In genomic region chr2:46769809-46770208, GRCh38 we compare ENCODE assay signal across 14 cellular contexts.
DNase-seq lines count a peak whose midpoint lies in the region; ATAC-seq and TF ChIP-seq lines count a peak whose summit lies in the region.
"Had no signal": no experiment of that assay in that cellular context is flagged by ENCODE, and none has a peak within 500 bp of the region (broad histone marks: within the 10 kb centered on the region; RNA-seq: fewer than 3 reads in every experiment).

No MANE protein-coding gene starts in this region.

- H3K9me3 ChIP-seq in right lobe of liver = no peaks in the 10 kb centered on the region
- no peaks in the 10 kb centered on the region for H3K9me3 ChIP-seq in uterus
- no peaks in the 10 kb centered on the region for H3K9me3 ChIP-seq in T-helper 17 cell (ENCODE audit: control insufficient read depth, low read length, poor library complexity, severe bottlenecking)
- H3K9me3 ChIP-seq: SJSA1 had no signal

- H3K4me3 ChIP-seq in LNCaP clone FGC (ENCODE audit: low read depth, low read length) (no peak overlapping the region), right lobe of liver (no peak overlapping the region), uterus (no peak overlapping the region)
- H3K4me3 ChIP-seq: SJSA1 had no signal

- POLR2A ChIA-PET in WTC11 (lab: Charles Lee) = no interaction called here
- POLR2A ChIA-PET in activated CD4-positive, alpha-beta T cell treated with anti-CD3 and anti-CD28 coated beads, Interleukin-2, amount 10 ng/mL, durations not matched to agents 7 days and 5 days (lab: Charles Lee) = no interaction called here

- TF ChIP-seq CTCF in LNCaP clone FGC (IDR thresholded peaks at IDR 0.05; ENCODE audit: control insufficient read depth, extremely low read depth, insufficient read depth) (peak; percentile 38), WTC11 (IDR thresholded peaks at IDR 0.05) (no peak), right lobe of liver (IDR thresholded peaks at IDR 0.05) (peak; percentile 7 to 31 (median 22)), uterus (IDR thresholded peaks at IDR 0.05) (no peak)

- ATAC-seq in WTC11 (peak; percentile 50; the same call in 1 of the 2 replicates), right lobe of liver (peak; percentile 42 to 50 (median 46)), GM18867 (IDR thresholded peaks at IDR 0.05; ENCODE audit: unreplicated experiment) (no peak), T-helper 17 cell (no peak)
- ATAC-seq: CD8-positive, alpha-beta T cell; stimulated activated naive CD8-positive, alpha-beta T cell treated with anti-CD3 and anti-CD28 coated beads, Interleukin-15, amount 100 ng/mL, for 72 hours had no signal

- no peaks in the 10 kb centered on the region for H3K27me3 Mint-ChIP-seq in WTC11 (ENCODE audit: low read depth)
- H3K27me3 Mint-ChIP-seq in activated CD4-positive, alpha-beta T cell treated with anti-CD3 and anti-CD28 coated beads, Interleukin-2, amount 10 ng/mL, durations not matched to agents 7 days and 5 days = no peaks in the 10 kb centered on the region
- H3K27me3 Mint-ChIP-seq in T-helper 17 cell = no peaks in the 10 kb centered on the region
- H3K27me3 Mint-ChIP-seq: stimulated activated naive CD8-positive, alpha-beta T cell treated with anti-CD3 and anti-CD28 coated beads, Interleukin-15, amount 100 ng/mL, for 72 hours had no signal

- H3K4me1 Mint-ChIP-seq in WTC11 = no peaks in the 10 kb centered on the region
- H3K4me1 Mint-ChIP-seq in activated CD4-positive, alpha-beta T cell treated with anti-CD3 and anti-CD28 coated beads, Interleukin-2, amount 10 ng/mL, durations not matched to agents 7 days and 5 days = no peaks in the 10 kb centered on the region
- H3K4me1 Mint-ChIP-seq in T-helper 17 cell = peaks cover 7% of the 10 kb centered on the region
- H3K4me1 Mint-ChIP-seq: stimulated activated naive CD8-positive, alpha-beta T cell treated with anti-CD3 and anti-CD28 coated beads, Interleukin-15, amount 100 ng/mL, for 72 hours had no signal

- H3K27me3 ChIP-seq in right lobe of liver (no peaks in the 10 kb centered on the region), uterus (no peaks in the 10 kb centered on the region)
- H3K27me3 ChIP-seq: SJSA1 had no signal

- H3K36me3 Mint-ChIP-seq in WTC11 (no peaks in the 10 kb centered on the region), T-helper 17 cell (ENCODE audit: low read depth) (no peaks in the 10 kb centered on the region)
- no peaks in the 10 kb centered on the region for H3K36me3 Mint-ChIP-seq in activated CD4-positive, alpha-beta T cell treated with anti-CD3 and anti-CD28 coated beads, Interleukin-2, amount 10 ng/mL, durations not matched to agents 7 days and 5 days (ENCODE audit: low read depth)
- H3K36me3 Mint-ChIP-seq: CD8-positive, alpha-beta T cell had no signal

- H3K27ac Mint-ChIP-seq in WTC11 (no peak overlapping the region), T-helper 17 cell (no peak overlapping the region)
- H3K27ac Mint-ChIP-seq in activated CD4-positive, alpha-beta T cell treated with anti-CD3 and anti-CD28 coated beads, Interleukin-2, amount 10 ng/mL, durations not matched to agents 7 days and 5 days = no peak overlapping the region
- H3K27ac Mint-ChIP-seq: CD8-positive, alpha-beta T cell; stimulated activated naive CD8-positive, alpha-beta T cell treated with anti-CD3 and anti-CD28 coated beads, Interleukin-15, amount 100 ng/mL, for 72 hours had no signal

- H3K4me3 Mint-ChIP-seq in WTC11 (no peak overlapping the region), T-helper 17 cell (no peak overlapping the region)
- no peak overlapping the region for H3K4me3 Mint-ChIP-seq in activated CD4-positive, alpha-beta T cell treated with anti-CD3 and anti-CD28 coated beads, Interleukin-2, amount 10 ng/mL, durations not matched to agents 7 days and 5 days
- H3K4me3 Mint-ChIP-seq: CD8-positive, alpha-beta T cell; stimulated activated naive CD8-positive, alpha-beta T cell treated with anti-CD3 and anti-CD28 coated beads, Interleukin-15, amount 100 ng/mL, for 72 hours had no signal

- H3K4me1 ChIP-seq in right lobe of liver (peaks cover 0 to 10% (median 0%) of the 10 kb centered on the region in 4 donors), uterus (no peaks in the 10 kb centered on the region)

- CTCF ChIA-PET in WTC11 (lab: Charles Lee) = no interaction called here
- CTCF ChIA-PET in activated CD4-positive, alpha-beta T cell treated with anti-CD3 and anti-CD28 coated beads, Interleukin-2, amount 10 ng/mL, durations not matched to agents 7 days and 5 days (lab: Charles Lee) = no interaction called here

- H3K36me3 ChIP-seq in right lobe of liver (no peaks in the 10 kb centered on the region), uterus (no peaks in the 10 kb centered on the region)

- TF ChIP-seq POLR2A in right lobe of liver (IDR thresholded peaks at IDR 0.05) = no peak
- no peak for TF ChIP-seq POLR2A in uterus (IDR thresholded peaks at IDR 0.05)

- H3K9me3 Mint-ChIP-seq in WTC11 = peaks cover 5% of the 10 kb centered on the region
- H3K9me3 Mint-ChIP-seq in activated CD4-positive, alpha-beta T cell treated with anti-CD3 and anti-CD28 coated beads, Interleukin-2, amount 10 ng/mL, durations not matched to agents 7 days and 5 days = no peaks in the 10 kb centered on the region
- H3K9me3 Mint-ChIP-seq: CD8-positive, alpha-beta T cell had no signal

- no peak overlapping the region for H3K27ac ChIP-seq in right lobe of liver
- no peak overlapping the region for H3K27ac ChIP-seq in uterus
- H3K27ac ChIP-seq: SJSA1 had no signal

- intact Hi-C loops in right lobe of liver (cut with DNase I) (no loop called here), uterus (cut with DNase I; ENCODE audit: low total_unique reads) (no loop called here)

- WGBS in right lobe of liver (ENCODE audit: insufficient coverage, low coverage, low lambda C conversion rate, missing lambda C conversion rate) = 50% methylated on average over 1 of the region's 1 CpG

- DNase-seq in DMS153 treated with DMSO at 0.1 percent for 48 hours (lab: John Stamatoyannopoulos, UW; ENCODE audit: unreplicated experiment) (peak; percentile 35), LNCaP clone FGC (ENCODE audit: low read depth) (no peak), WTC11 (ENCODE audit: low spot score) (no peak), right lobe of liver (no peak), uterus (no peak), T-helper 17 cell (no peak)
- DNase-seq in activated CD4-positive, alpha-beta T cell treated with anti-CD3 and anti-CD28 coated beads, Interleukin-2, amount 10 ng/mL, durations not matched to agents 7 days and 5 days = no peak
- DNase-seq: aorta; CD8-positive, alpha-beta T cell; hippocampal formation; NCI-H345; stimulated activated naive CD8-positive, alpha-beta T cell treated with anti-CD3 and anti-CD28 coated beads, Interleukin-15, amount 100 ng/mL, for 72 hours had no signal

TF ChIP-seq in WTC11, 78 proteins besides CTCF, POLR2A, EP300 and RAD21 (continues in another document):
- no peak for TF ChIP-seq ZBTB43 (CRISPR knock-in tag; IDR thresholded peaks at IDR 0.05)
- TF ChIP-seq ZNF396 (CRISPR knock-in tag; IDR thresholded peaks at IDR 0.05; ENCODE audit: borderline replicate concordance) = no peak
- no peak for TF ChIP-seq ZBTB21 (CRISPR knock-in tag; IDR thresholded peaks at IDR 0.05; ENCODE audit: borderline replicate concordance)
- TF ChIP-seq ARID4B (CRISPR knock-in tag; IDR thresholded peaks at IDR 0.05; ENCODE audit: borderline replicate concordance) = no peak
- TF ChIP-seq NFATC4 (CRISPR knock-in tag; IDR thresholded peaks at IDR 0.05) = no peak
- no peak for TF ChIP-seq GRHL2 (CRISPR knock-in tag; IDR thresholded peaks at IDR 0.05; ENCODE audit: insufficient replicate concordance, severe bottlenecking)
- no peak for TF ChIP-seq ELF4 (CRISPR knock-in tag; IDR thresholded peaks at IDR 0.05; ENCODE audit: low read depth)
- no peak for TF ChIP-seq ZNF219 (CRISPR knock-in tag; IDR thresholded peaks at IDR 0.05; ENCODE audit: borderline replicate concordance)
- TF ChIP-seq IRF2 (CRISPR knock-in tag; IDR thresholded peaks at IDR 0.05; ENCODE audit: borderline replicate concordance, low read depth) = no peak

Comparison
In these comparisons a context has a peak if more than half of its experiments do, and no peak if none do; other contexts are left out.
1. CTCF ChIP-seq: peak in LNCaP clone FGC (single experiment) and right lobe of liver (4 of 4); none in WTC11 (single experiment) and uterus (0 of 4).
2. ATAC-seq: peak in WTC11 (single experiment) and right lobe of liver (4 of 4); none in GM18867 (single experiment) and T-helper 17 cell (single experiment).